Comparison of ENCODE assay signal across 22 cellular contexts in genomic region chr1:243335297-243335696, GRCh38.
"Had no signal": no experiment of that assay in that cellular context is flagged by ENCODE, and none has a peak within 500 bp of the region (broad histone marks: within the 10 kb centered on the region; RNA-seq: fewer than 3 reads in every experiment).

No MANE protein-coding gene starts in this region.

- H3K27ac ChIP-seq: SJSA1, VCaP had no signal

- H3K9me3 ChIP-seq: SJSA1 had no signal

- H3K4me1 ChIP-seq: SJSA1 had no signal

- DNase-seq: activated CD4-positive, alpha-beta memory T cell treated with anti-CD3 and anti-CD28 coated beads for 36 hours; activated CD4-positive, alpha-beta T cell treated with anti-CD3 and anti-CD28 coated beads, Interleukin-2, amount 10 ng/mL, durations not matched to agents 7 days and 5 days; activated CD4-positive, CD25-positive, alpha-beta regulatory T cell; activated CD8-positive, alpha-beta memory T cell treated with anti-CD3 and anti-CD28 coated beads for 24 hours; activated gamma-delta T cell; activated naive CD4-positive, alpha-beta T cell treated with anti-CD3 and anti-CD28 coated beads for 36 hours; activated T-cell treated with anti-CD3 and anti-CD28 coated beads, Interleukin-2, amount 50 U/mL, for 4 hours; anterior cingulate cortex; KG1; NCI-H1092; NCI-H1417; NCI-H1694; NCI-H2029; NCI-H2107; NCI-H446; NCI-H524; SHP77; T-helper 2 cell; T1000 had no signal

- H3K27me3 ChIP-seq: SJSA1 had no signal

- ATAC-seq: activated T-cell treated with anti-CD3 and anti-CD28 coated beads, Interleukin-2, amount 50 U/mL, for 4 hours; activated T-helper 17 cell treated with anti-CD3 and anti-CD28 coated beads, Interleukin-2, amount 50 U/mL, for 72 hours had no signal

- H3K4me3 ChIP-seq: SJSA1 had no signal
